ENCODE assay signal across 37 cellular contexts in genomic region chr11:124172599-124172998, GRCh38. TPM values are rescaled to one million over a fixed set of nuclear protein-coding genes. Genes with fewer than 3 reads are reported as not detected.
"Had no signal": no experiment of that assay in that cellular context is flagged by ENCODE, and none has a peak within 500 bp of the region (broad histone marks: within the 10 kb centered on the region; RNA-seq: fewer than 3 reads in every experiment).

No MANE protein-coding gene starts in this region.

- ATAC-seq: activated CD4-positive, alpha-beta T cell treated with anti-CD3 and anti-CD28 coated beads for 36 hours; activated CD8-positive, alpha-beta memory T cell treated with anti-CD3 and anti-CD28 coated beads, Interleukin-2, amount 10 ng/mL, durations not matched to agents 7 days and 5 days; activated CD8-positive, alpha-beta T cell treated with anti-CD3 and anti-CD28 coated beads, Interleukin-2, amount 10 ng/mL, durations not matched to agents 7 days and 5 days; activated naive CD8-positive, alpha-beta T cell treated with anti-CD3 and anti-CD28 coated beads, Interleukin-2, amount 50 U/mL, for 24 hours; body of pancreas; foreskin keratinocyte; gastrocnemius medialis had no signal

- H3K36me3 ChIP-seq: adrenal gland, breast epithelium, cardiac muscle cell, esophagus muscularis mucosa, gastrocnemius medialis had no signal

- H3K27ac Mint-ChIP-seq: activated CD4-positive, alpha-beta memory T cell treated with anti-CD3 and anti-CD28 coated beads for 36 hours; activated CD4-positive, alpha-beta T cell treated with anti-CD3 and anti-CD28 coated beads for 36 hours; activated CD4-positive, alpha-beta T cell treated with anti-CD3 and anti-CD28 coated beads, Interleukin-2, amount 10 ng/mL, durations not matched to agents 24 days and 14 days; activated CD8-positive, alpha-beta memory T cell treated with anti-CD3 and anti-CD28 coated beads, Interleukin-2, amount 10 ng/mL, durations not matched to agents 7 days and 5 days; activated CD8-positive, alpha-beta T cell treated with anti-CD3 and anti-CD28 coated beads, Interleukin-2, amount 10 ng/mL, durations not matched to agents 7 days and 5 days; activated naive CD4-positive, alpha-beta T cell treated with anti-CD3 and anti-CD28 coated beads for 36 hours; activated naive CD4-positive, alpha-beta T cell treated with anti-CD3 and anti-CD28 coated beads, Interleukin-2, amount 50 U/mL, for 24 hours; activated naive CD8-positive, alpha-beta T cell treated with anti-CD3 and anti-CD28 coated beads for 36 hours; activated naive CD8-positive, alpha-beta T cell treated with anti-CD3 and anti-CD28 coated beads, Interleukin-2, amount 50 U/mL, for 24 hours; activated T-helper 1 cell treated with anti-CD3 and anti-CD28 coated beads, Interleukin-12 subunit alpha, Interleukin-12 subunit beta, Interleukin-2, Interleukin-4 antibody, amounts not matched to agents 30 ng/mL and 10 ng/mL and 1 ng/mL, durations not matched to agents 14 hours and 24 hours and 36 hours; activated T-helper 2 cell treated with anti-CD3 and anti-CD28 coated beads, Interferon-gamma antibody, Interleukin-2, Interleukin-4, amounts not matched to agents 10 μg/mL and 5 μg/mL and 100 μg/mL, durations not matched to agents 14 hours and 24 hours and 36 hours; dendritic cell treated with granulocyte-macrophage colony-stimulating factor and Interleukin-4, amounts not matched to agents 40 ng/mL and 50 ng/mL, for 4 days; endodermal cell had no signal

- H3K9me3 Mint-ChIP-seq: activated CD4-positive, alpha-beta memory T cell treated with anti-CD3 and anti-CD28 coated beads for 36 hours; activated CD4-positive, alpha-beta T cell treated with anti-CD3 and anti-CD28 coated beads, Interleukin-2, amount 10 ng/mL, durations not matched to agents 24 days and 14 days; activated naive CD4-positive, alpha-beta T cell treated with anti-CD3 and anti-CD28 coated beads for 36 hours; activated naive CD4-positive, alpha-beta T cell treated with anti-CD3 and anti-CD28 coated beads, Interleukin-2, amount 50 U/mL, for 24 hours; activated naive CD8-positive, alpha-beta T cell treated with anti-CD3 and anti-CD28 coated beads for 36 hours; activated naive CD8-positive, alpha-beta T cell treated with anti-CD3 and anti-CD28 coated beads, Interleukin-2, amount 50 U/mL, for 24 hours; activated T-helper 1 cell treated with anti-CD3 and anti-CD28 coated beads, Interleukin-12 subunit alpha, Interleukin-12 subunit beta, Interleukin-2, Interleukin-4 antibody, amounts not matched to agents 30 ng/mL and 10 ng/mL and 1 ng/mL, durations not matched to agents 14 hours and 24 hours and 36 hours; activated T-helper 2 cell treated with anti-CD3 and anti-CD28 coated beads, Interferon-gamma antibody, Interleukin-2, Interleukin-4, amounts not matched to agents 10 μg/mL and 5 μg/mL and 100 μg/mL, durations not matched to agents 14 hours and 24 hours and 36 hours; dendritic cell treated with granulocyte-macrophage colony-stimulating factor and Interleukin-4, amounts not matched to agents 40 ng/mL and 50 ng/mL, for 4 days had no signal

- H3K4me1 ChIP-seq: adrenal gland, body of pancreas, breast epithelium, esophagus muscularis mucosa, foreskin keratinocyte, gastrocnemius medialis had no signal

- H3K9me3 ChIP-seq: adrenal gland, body of pancreas, esophagus muscularis mucosa, gastrocnemius medialis had no signal

- H3K27ac ChIP-seq: adrenal gland, body of pancreas, breast epithelium, cardiac muscle cell, coronary artery, dorsolateral prefrontal cortex, esophagus muscularis mucosa, foreskin keratinocyte, gastrocnemius medialis had no signal

- DNase-seq: activated CD4-positive, alpha-beta memory T cell treated with anti-CD3 and anti-CD28 coated beads for 36 hours; activated CD4-positive, alpha-beta T cell treated with anti-CD3 and anti-CD28 coated beads for 36 hours; activated CD4-positive, alpha-beta T cell treated with anti-CD3 and anti-CD28 coated beads, Interleukin-2, amount 10 ng/mL, durations not matched to agents 24 days and 14 days; activated CD4-positive, CD25-positive, alpha-beta regulatory T cell; activated CD4-positive, CD25-positive, alpha-beta regulatory T cell treated with anti-CD3 and anti-CD28 coated beads, Interleukin-2, amount 50 U/mL, for 72 hours; activated CD8-positive, alpha-beta memory T cell treated with anti-CD3 and anti-CD28 coated beads, Interleukin-2, amount 10 ng/mL, durations not matched to agents 7 days and 5 days; activated CD8-positive, alpha-beta memory T cell treated with anti-CD3 and anti-CD28 coated beads, Interleukin-2, amount 50 U/mL, for 4 hours; activated CD8-positive, alpha-beta T cell treated with anti-CD3 and anti-CD28 coated beads, Interleukin-2, amount 10 ng/mL, durations not matched to agents 7 days and 5 days; activated effector memory CD4-positive, alpha-beta T cell treated with anti-CD3 and anti-CD28 coated beads, Interleukin-2, amount 50 U/mL, for 16 hours; activated naive CD4-positive, alpha-beta T cell treated with anti-CD3 and anti-CD28 coated beads for 36 hours; activated naive CD8-positive, alpha-beta T cell treated with anti-CD3 and anti-CD28 coated beads for 36 hours; activated naive CD8-positive, alpha-beta T cell treated with anti-CD3 and anti-CD28 coated beads, Interleukin-2, amount 50 U/mL, for 24 hours; activated T-cell treated with anti-CD3 and anti-CD28 coated beads, Interleukin-2, amount 50 U/mL, for 1 hour; activated T-cell treated with anti-CD3 and anti-CD28 coated beads, Interleukin-2, amount 50 U/mL, for 48 hours; adrenal gland; amygdala; aorta; body of pancreas; dorsolateral prefrontal cortex; effector memory CD4-positive, alpha-beta T cell; endodermal cell; foreskin keratinocyte; gastrocnemius medialis; glutamatergic neuron; T-helper 2 cell had no signal

- H3K4me3 ChIP-seq: adrenal gland, body of pancreas, breast epithelium, cardiac muscle cell, coronary artery, dorsolateral prefrontal cortex, esophagus muscularis mucosa, gastrocnemius medialis had no signal

- H3K36me3 Mint-ChIP-seq: activated CD4-positive, alpha-beta memory T cell treated with anti-CD3 and anti-CD28 coated beads for 36 hours; activated CD8-positive, alpha-beta memory T cell treated with anti-CD3 and anti-CD28 coated beads, Interleukin-2, amount 10 ng/mL, durations not matched to agents 7 days and 5 days; activated naive CD4-positive, alpha-beta T cell treated with anti-CD3 and anti-CD28 coated beads, Interleukin-2, amount 50 U/mL, for 24 hours; activated naive CD8-positive, alpha-beta T cell treated with anti-CD3 and anti-CD28 coated beads for 36 hours had no signal

- H3K4me1 Mint-ChIP-seq: activated CD4-positive, alpha-beta T cell treated with anti-CD3 and anti-CD28 coated beads for 36 hours; activated CD4-positive, alpha-beta T cell treated with anti-CD3 and anti-CD28 coated beads, Interleukin-2, amount 10 ng/mL, durations not matched to agents 24 days and 14 days; activated CD8-positive, alpha-beta memory T cell treated with anti-CD3 and anti-CD28 coated beads, Interleukin-2, amount 10 ng/mL, durations not matched to agents 7 days and 5 days; activated naive CD4-positive, alpha-beta T cell treated with anti-CD3 and anti-CD28 coated beads, Interleukin-2, amount 50 U/mL, for 24 hours; activated naive CD8-positive, alpha-beta T cell treated with anti-CD3 and anti-CD28 coated beads, Interleukin-2, amount 50 U/mL, for 24 hours; central memory CD8-positive, alpha-beta T cell had no signal

- H3K4me3 Mint-ChIP-seq: activated CD4-positive, alpha-beta memory T cell treated with anti-CD3 and anti-CD28 coated beads for 36 hours; activated CD4-positive, alpha-beta T cell treated with anti-CD3 and anti-CD28 coated beads for 36 hours; activated CD4-positive, alpha-beta T cell treated with anti-CD3 and anti-CD28 coated beads, Interleukin-2, amount 10 ng/mL, durations not matched to agents 24 days and 14 days; activated CD8-positive, alpha-beta memory T cell treated with anti-CD3 and anti-CD28 coated beads, Interleukin-2, amount 10 ng/mL, durations not matched to agents 7 days and 5 days; activated CD8-positive, alpha-beta T cell treated with anti-CD3 and anti-CD28 coated beads, Interleukin-2, amount 10 ng/mL, durations not matched to agents 7 days and 5 days; activated naive CD4-positive, alpha-beta T cell treated with anti-CD3 and anti-CD28 coated beads for 36 hours; activated naive CD4-positive, alpha-beta T cell treated with anti-CD3 and anti-CD28 coated beads, Interleukin-2, amount 50 U/mL, for 24 hours; activated naive CD8-positive, alpha-beta T cell treated with anti-CD3 and anti-CD28 coated beads for 36 hours; activated naive CD8-positive, alpha-beta T cell treated with anti-CD3 and anti-CD28 coated beads, Interleukin-2, amount 50 U/mL, for 24 hours; activated T-helper 1 cell treated with anti-CD3 and anti-CD28 coated beads, Interleukin-12 subunit alpha, Interleukin-12 subunit beta, Interleukin-2, Interleukin-4 antibody, amounts not matched to agents 30 ng/mL and 10 ng/mL and 1 ng/mL, durations not matched to agents 14 hours and 24 hours and 36 hours; central memory CD8-positive, alpha-beta T cell; dendritic cell treated with granulocyte-macrophage colony-stimulating factor and Interleukin-4, amounts not matched to agents 40 ng/mL and 50 ng/mL, for 4 days; endodermal cell had no signal

- H3K27me3 ChIP-seq: adrenal gland, body of pancreas, breast epithelium, cardiac muscle cell, esophagus muscularis mucosa, foreskin keratinocyte, gastrocnemius medialis had no signal

- H3K27me3 Mint-ChIP-seq: activated CD8-positive, alpha-beta memory T cell treated with anti-CD3 and anti-CD28 coated beads, Interleukin-2, amount 10 ng/mL, durations not matched to agents 7 days and 5 days; dendritic cell treated with granulocyte-macrophage colony-stimulating factor and Interleukin-4, amounts not matched to agents 40 ng/mL and 50 ng/mL, for 4 days had no signal

RNA-seq across cellular contexts. Expression of gene OR10D3, which starts 10.5 kb away (rescaled TPM):
- total RNA-seq: activated CD4-positive, alpha-beta memory T cell treated with anti-CD3 and anti-CD28 coated beads for 36 hours; activated CD4-positive, alpha-beta T cell treated with anti-CD3 and anti-CD28 coated beads for 36 hours; activated CD4-positive, alpha-beta T cell treated with anti-CD3 and anti-CD28 coated beads, Interleukin-2, amount 10 ng/mL, durations not matched to agents 24 days and 14 days; activated CD8-positive, alpha-beta memory T cell treated with anti-CD3 and anti-CD28 coated beads for 36 hours; activated CD8-positive, alpha-beta memory T cell treated with anti-CD3 and anti-CD28 coated beads, Interleukin-2, amount 10 ng/mL, durations not matched to agents 7 days and 5 days; activated CD8-positive, alpha-beta T cell treated with anti-CD3 and anti-CD28 coated beads, Interleukin-2, amount 10 ng/mL, durations not matched to agents 7 days and 5 days; activated naive CD4-positive, alpha-beta T cell treated with anti-CD3 and anti-CD28 coated beads for 36 hours; activated naive CD8-positive, alpha-beta T cell treated with anti-CD3 and anti-CD28 coated beads for 36 hours; activated T-helper 1 cell treated with anti-CD3 and anti-CD28 coated beads, Interleukin-12 subunit alpha, Interleukin-12 subunit beta, Interleukin-2, Interleukin-4 antibody, amounts not matched to agents 30 ng/mL and 10 ng/mL and 1 ng/mL, durations not matched to agents 14 hours and 24 hours and 36 hours; activated T-helper 2 cell treated with anti-CD3 and anti-CD28 coated beads, Interferon-gamma antibody, Interleukin-2, Interleukin-4, amounts not matched to agents 10 μg/mL and 5 μg/mL and 100 μg/mL, durations not matched to agents 14 hours and 24 hours and 36 hours; adrenal gland; aorta; body of pancreas; breast epithelium; cardiac muscle cell; cerebellum; esophagus muscularis mucosa; foreskin keratinocyte; gastrocnemius medialis; T-helper 1 cell treated with Interleukin-12 subunit alpha and Interleukin-12 subunit beta and Interleukin-4 antibody, amounts not matched to agents 30 ng/mL and 1 ng/mL, for 36 hours had no signal
